In genomic region chr1:80450711-80451110, GRCh38 we compare ENCODE assay signal across 22 cellular contexts.
DNase-seq lines count a peak whose midpoint lies in the region; ATAC-seq, FAIRE-seq and TF ChIP-seq lines count a peak whose summit lies in the region.
"Had no signal": no experiment of that assay in that cellular context is flagged by ENCODE, and none has a peak within 500 bp of the region (broad histone marks: within the 10 kb centered on the region; RNA-seq: fewer than 3 reads in every experiment).

No MANE protein-coding gene starts in this region.

- no peak for TF ChIP-seq POLR2A in heart left ventricle (IDR thresholded peaks at IDR 0.05)

- no CpG with 5 or more reads among the region's 2 CpGs for WGBS in trophoblast cell (ENCODE audit: extremely low coverage, insufficient coverage, insufficient read length)
- WGBS in heart left ventricle, 4 donors = 77 to 87% (median 84%) methylated on average over 2 of the region's 2 CpGs

- H3K36me3 ChIP-seq in astrocyte (ENCODE audit: insufficient read depth, low read length) (no peaks in the 10 kb centered on the region), trophoblast cell (ENCODE audit: control insufficient read depth in 1 of 2, insufficient read depth in 2 of 2, low read length in 2 of 2) (no peaks in the 10 kb centered on the region), Caco-2 (ENCODE audit: control insufficient read depth, insufficient read depth, low read length) (no peaks in the 10 kb centered on the region), heart left ventricle (no peaks in the 10 kb centered on the region)
- H3K36me3 ChIP-seq: BE2C had no signal

- H3K9me3 Mint-ChIP-seq in astrocyte (ENCODE audit: unreplicated experiment) (no peaks in the 10 kb centered on the region), Caco-2 (ENCODE audit: unreplicated experiment) (no peaks in the 10 kb centered on the region)
- H3K9me3 Mint-ChIP-seq: GM23338 had no signal

- no peaks in the 10 kb centered on the region for H3K9me3 ChIP-seq in astrocyte (ENCODE audit: insufficient read depth, low read depth, low read length)
- H3K9me3 ChIP-seq in trophoblast cell (ENCODE audit: insufficient read depth, low read depth, low read length) = no peaks in the 10 kb centered on the region
- H3K9me3 ChIP-seq in Caco-2 = no peaks in the 10 kb centered on the region
- no peaks in the 10 kb centered on the region for H3K9me3 ChIP-seq in heart left ventricle
- H3K9me3 ChIP-seq: BE2C had no signal

- H2AFZ ChIP-seq in astrocyte (ENCODE audit: low read depth, low read length) (no peak overlapping the region), trophoblast cell (ENCODE audit: insufficient read depth, low read length, poor library complexity) (no peak overlapping the region)
- H2AFZ ChIP-seq: GM23338 had no signal

- H3K23ac ChIP-seq in trophoblast cell (ENCODE audit: low read length) = no peak overlapping the region

- TF ChIP-seq CTCF in AG10803 (conservative IDR thresholded peaks at IDR 0.05; ENCODE audit: low read length) = no peak
- TF ChIP-seq CTCF in astrocyte (IDR thresholded peaks at IDR 0.05; ENCODE audit: insufficient read depth, low read depth, low read length) = no peak
- no peak for TF ChIP-seq CTCF in Caco-2 (IDR thresholded peaks at IDR 0.05; ENCODE audit: insufficient read depth in 1 of 2, low read depth in 1 of 2, low read length in 1 of 2, severe bottlenecking in 1 of 2, unreplicated experiment in 1 of 2)
- no peak for TF ChIP-seq CTCF in heart left ventricle (IDR thresholded peaks at IDR 0.05)

- no peak overlapping the region for H3K4me2 ChIP-seq in astrocyte (ENCODE audit: low read length)
- no peak overlapping the region for H3K4me2 ChIP-seq in trophoblast cell (ENCODE audit: low read length)
- H3K4me2 ChIP-seq: GM23338 had no signal

- CTCF ChIA-PET in Caco-2 (lab: Charles Lee) = no interaction called here

- no peak overlapping the region for H3K4ac ChIP-seq in trophoblast cell (ENCODE audit: low read depth, low read length)

- no peaks in the 10 kb centered on the region for H3K79me1 ChIP-seq in trophoblast cell (ENCODE audit: low read length)

- H3K4me1 Mint-ChIP-seq in astrocyte (ENCODE audit: low read depth, unreplicated experiment) (peaks cover 26% of the 10 kb centered on the region), Caco-2 (ENCODE audit: low read depth, unreplicated experiment) (no peaks in the 10 kb centered on the region)
- H3K4me1 Mint-ChIP-seq: CD4-positive, CD25-positive, alpha-beta regulatory T cell; CD8-positive, alpha-beta memory T cell; GM23338 had no signal

- BruUV-seq in Caco-2 (replicated peaks; lab: Mats Ljungman, UMichigan) = no TSS peak

- no peaks in the 10 kb centered on the region for H3K36me3 Mint-ChIP-seq in astrocyte (ENCODE audit: low read depth, unreplicated experiment)
- no peaks in the 10 kb centered on the region for H3K36me3 Mint-ChIP-seq in Caco-2 (ENCODE audit: insufficient read depth, unreplicated experiment)
- H3K36me3 Mint-ChIP-seq: CD4-positive, CD25-positive, alpha-beta regulatory T cell; CD8-positive, alpha-beta memory T cell had no signal

- H3K27me3 Mint-ChIP-seq in astrocyte (ENCODE audit: low read depth, unreplicated experiment) = no peaks in the 10 kb centered on the region
- H3K27me3 Mint-ChIP-seq in Caco-2 (ENCODE audit: insufficient read depth, unreplicated experiment) = peaks cover 3% of the 10 kb centered on the region
- H3K27me3 Mint-ChIP-seq: CD4-positive, CD25-positive, alpha-beta regulatory T cell; CD8-positive, alpha-beta memory T cell had no signal

- H2BK12ac ChIP-seq in trophoblast cell (ENCODE audit: low read length) = no peak overlapping the region

- no peak overlapping the region for H2AK5ac ChIP-seq in trophoblast cell (ENCODE audit: low read length)

- POLR2A ChIA-PET in Caco-2 (lab: Charles Lee) = no interaction called here

- H4K8ac ChIP-seq in trophoblast cell (ENCODE audit: low read depth, low read length) = no peak overlapping the region

- intact Hi-C loops in Caco-2 (cut with micrococcal nuclease; ENCODE audit: unreplicated experiment) (no loop called here), heart left ventricle (cut with DNase I) (no loop called here)

- H3K79me2 ChIP-seq in astrocyte (ENCODE audit: insufficient read depth, low read length) = no peaks in the 10 kb centered on the region
- no peaks in the 10 kb centered on the region for H3K79me2 ChIP-seq in trophoblast cell (ENCODE audit: control insufficient read depth, insufficient read depth, low read length, poor library complexity)

- H4K12ac ChIP-seq in trophoblast cell (ENCODE audit: low read depth, low read length) = no peak overlapping the region

- H4K91ac ChIP-seq in trophoblast cell (ENCODE audit: low read depth, low read length) = no peak overlapping the region

- ATAC-seq in heart left ventricle = no peak
- ATAC-seq: GM23338, HCT116 had no signal

- H3K4me3 ChIP-seq in AG10803 (ENCODE audit: low read length) = no peak overlapping the region
- H3K4me3 ChIP-seq in astrocyte (ENCODE audit: insufficient read depth, low read depth, low read length) = no peak overlapping the region
- no peak overlapping the region for H3K4me3 ChIP-seq in trophoblast cell (ENCODE audit: low read depth, low read length)
- no peak overlapping the region for H3K4me3 ChIP-seq in Caco-2 (ENCODE audit: low read depth, low read length)
- no peak overlapping the region for H3K4me3 ChIP-seq in heart left ventricle
- H3K4me3 ChIP-seq: GM23338 had no signal

- no peak for FAIRE-seq in astrocyte (lab: Jason Lieb, UNC)
- FAIRE-seq: D721Med, H54, HTR-8/SVneo had no signal

- H3K27me3 ChIP-seq in astrocyte (ENCODE audit: insufficient read depth, low read length) = no peaks in the 10 kb centered on the region
- H3K27me3 ChIP-seq in trophoblast cell (ENCODE audit: insufficient read depth, low read length) = no peaks in the 10 kb centered on the region
- H3K27me3 ChIP-seq in Caco-2 (replicated peaks; ENCODE audit: control insufficient read depth, insufficient read depth, low read length) = no peaks in the 10 kb centered on the region
- no peaks in the 10 kb centered on the region for H3K27me3 ChIP-seq in heart left ventricle
- H3K27me3 ChIP-seq: BE2C had no signal

- H3K18ac ChIP-seq in trophoblast cell (ENCODE audit: low read length) = no peak overlapping the region

- H3K4me1 ChIP-seq in astrocyte (ENCODE audit: insufficient read depth, low read length) = no peaks in the 10 kb centered on the region
- no peaks in the 10 kb centered on the region for H3K4me1 ChIP-seq in trophoblast cell (ENCODE audit: control insufficient read depth in 1 of 2, insufficient read depth in 2 of 2, low read length in 2 of 2)
- no peaks in the 10 kb centered on the region for H3K4me1 ChIP-seq in Caco-2
- H3K4me1 ChIP-seq in heart left ventricle = no peaks in the 10 kb centered on the region
- H3K4me1 ChIP-seq: BE2C had no signal

- no peak overlapping the region for H2BK5ac ChIP-seq in trophoblast cell (ENCODE audit: low read depth, low read length, poor library complexity)

- H2BK120ac ChIP-seq in trophoblast cell (ENCODE audit: insufficient read depth, low read length, poor library complexity) = no peak overlapping the region

- no peak overlapping the region for H3K4me3 Mint-ChIP-seq in astrocyte (ENCODE audit: unreplicated experiment)
- no peak overlapping the region for H3K4me3 Mint-ChIP-seq in Caco-2 (ENCODE audit: unreplicated experiment)
- H3K4me3 Mint-ChIP-seq: CD4-positive, CD25-positive, alpha-beta regulatory T cell; CD8-positive, alpha-beta memory T cell; GM23338; HFFc6 had no signal

- DNase-seq in AG10803 (ENCODE audit: low read depth) (peak; percentile 15), astrocyte (ENCODE audit: low read depth) (no peak), fibroblast of peridontal ligament (ENCODE audit: extremely low read depth) (peak; percentile 5), trophoblast cell (peak; percentile 4 to 69), Caco-2 (no peak), OCI-M2 (lab: John Stamatoyannopoulos, UW; ENCODE audit: unreplicated experiment) (no peak), heart left ventricle (no peak), DMS79 treated with DMSO at 0.1 percent for 48 hours (lab: John Stamatoyannopoulos, UW) (no peak)
- DNase-seq: 8988T; BE2C; C1 segment of cervical spinal cord; CD4-positive, CD25-positive, alpha-beta regulatory T cell; CD8-positive, alpha-beta memory T cell; COR-L47; GDM1; HFFc6; IMR-90 had no signal

- no peak overlapping the region for H3K27ac ChIP-seq in astrocyte (ENCODE audit: low read depth, low read length)
- H3K27ac ChIP-seq in trophoblast cell (ENCODE audit: low read depth, low read length) = no peak overlapping the region
- H3K27ac ChIP-seq in heart left ventricle = no peak overlapping the region

- H4K20me1 ChIP-seq in astrocyte (ENCODE audit: insufficient read depth, low read length) = no peaks in the 10 kb centered on the region

- H3K9ac ChIP-seq in astrocyte (ENCODE audit: low read length) (no peak overlapping the region), trophoblast cell (ENCODE audit: low read length) (no peak overlapping the region)

- H3K27ac Mint-ChIP-seq in astrocyte (ENCODE audit: unreplicated experiment) = peak overlapping the region; percentile 41
- no peak overlapping the region for H3K27ac Mint-ChIP-seq in Caco-2 (ENCODE audit: unreplicated experiment)
- H3K27ac Mint-ChIP-seq: CD4-positive, CD25-positive, alpha-beta regulatory T cell; CD8-positive, alpha-beta memory T cell; GM23338; HFFc6 had no signal

- no peak overlapping the region for H3K14ac ChIP-seq in trophoblast cell (ENCODE audit: low read length)

Comparison
In these comparisons a context has a peak if more than half of its experiments do, and no peak if none do; other contexts are left out.
1. DNase-seq: peak in AG10803 (single experiment), fibroblast of peridontal ligament (single experiment) and trophoblast cell (2 of 2); none in astrocyte (single experiment), Caco-2 (0 of 2), OCI-M2 (single experiment), heart left ventricle (0 of 5) and DMS79 treated with DMSO at 0.1 percent for 48 hours (single experiment).